15 cellular contexts compared by ENCODE assay signal in the genomic region with DNA sequence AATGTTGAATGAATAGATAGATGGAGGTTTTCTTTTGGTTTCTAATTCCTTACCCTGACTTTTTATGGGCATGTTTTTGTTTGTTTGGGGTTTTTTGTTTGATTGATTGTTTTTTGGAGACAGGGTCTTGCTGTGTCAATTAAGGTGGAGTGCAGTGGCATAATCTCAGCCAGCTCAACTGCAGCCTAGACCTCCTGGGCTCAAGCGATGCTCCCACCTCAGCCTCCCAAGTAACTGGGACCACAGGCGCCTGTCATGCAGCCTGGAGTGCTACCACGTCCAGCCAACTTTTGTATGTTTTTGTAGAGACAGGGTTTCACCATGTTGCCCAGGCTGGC. TPM values are rescaled to one million over a fixed set of nuclear protein-coding genes. Genes with fewer than 3 reads are reported as not detected.
DNase-seq lines count a peak whose midpoint lies in the region; ATAC-seq, FAIRE-seq and TF ChIP-seq lines count a peak whose summit lies in the region.
"Had no signal": no experiment of that assay in that cellular context is flagged by ENCODE, and none has a peak within 500 bp of the region (broad histone marks: within the 10 kb centered on the region; RNA-seq: fewer than 3 reads in every experiment).

No MANE protein-coding gene starts in this region.

- no TSS peak for BruUV-seq in GM12878 (replicated peaks; lab: Mats Ljungman, UMichigan)

- H2AFZ ChIP-seq in GM12878 (ENCODE audit: control insufficient read depth, low read depth, low read length) (no peak overlapping the region), neural progenitor cell (replicated peaks) (no peak overlapping the region)

- RAD21 ChIA-PET in GM12878 (lab: Charles Lee; ENCODE audit: unreplicated experiment) = interaction anchor here (1.4 to 7.2 kb wide), 3 partner anchors 21 to 198 kb away, joined by 5 to 46 read pairs (median 38); partner anchors contain the start of gene SMIM29

- intact Hi-C loops in GM12878 (cut with micrococcal nuclease; ENCODE audit: unreplicated experiment) (loop anchor here (2.0 to 5.0 kb wide), 4 partner anchors 47 to 145 kb away; partner anchors contain the start of gene SMIM29), upper lobe of right lung (cut with DNase I) (no loop called here)

- no peak for FAIRE-seq in GM12878 (lab: Jason Lieb, UNC)
- FAIRE-seq: H54 had no signal

- POLR2A ChIA-PET in GM12878 (lab: Charles Lee) = interaction anchor here (0.8 to 1.4 kb wide), 3 partner anchors 93 to 145 kb away, joined by 3 to 6 read pairs (median 3); partner anchors contain the start of gene SMIM29

- peaks cover 10% of the 10 kb centered on the region for H3K36me3 ChIP-seq in DOHH2 (ENCODE audit: control insufficient read depth, low read length)
- H3K36me3 ChIP-seq in GM12878 (ENCODE audit: control insufficient read depth in 2 of 2, insufficient read depth in 2 of 2, low read length in 1 of 2) = no peaks in the 10 kb centered on the region
- H3K36me3 ChIP-seq in neural progenitor cell = no peaks in the 10 kb centered on the region
- no peaks in the 10 kb centered on the region for H3K36me3 ChIP-seq in upper lobe of right lung

- SMC1A ChIA-PET in GM12878 (lab: Charles Lee; ENCODE audit: uncharacterized antibody, unreplicated experiment) = interaction anchor here (0.7 to 4.4 kb wide), 3 partner anchors 21 to 168 kb away, joined by 3 to 44 read pairs (median 27); partner anchors contain the start of gene SMIM29

- H3K27me3 ChIP-seq in DOHH2 (ENCODE audit: control insufficient read depth, low read length) (no peaks in the 10 kb centered on the region), GM12878 (replicated peaks in 1 of 2; ENCODE audit: control insufficient read depth in 2 of 2, insufficient read depth in 2 of 2, low read length in 1 of 2) (no peaks in the 10 kb centered on the region), neural progenitor cell (peaks cover 10% of the 10 kb centered on the region), upper lobe of right lung (no peaks in the 10 kb centered on the region)

- in situ Hi-C loops in GM12878 (cut with MboI) = no loop called here

- H3K4me2 ChIP-seq in DOHH2 (ENCODE audit: low read length) (peak overlapping the region; percentile 63), GM12878 (ENCODE audit: control insufficient read depth, insufficient read depth) (no peak overlapping the region), neural progenitor cell (no peak overlapping the region)

- DNase-seq in activated T-cell treated with anti-CD3 and anti-CD28 coated beads, Interleukin-2, amount 50 U/mL, for 24 hours = no peak
- DNase-seq in activated T-cell treated with anti-CD3 and anti-CD28 coated beads, Interleukin-2, amount 50 U/mL, for 48 hours = no peak
- DNase-seq in GM12878 (ENCODE audit: low read depth, low spot score) (no peak), neural progenitor cell (ENCODE audit: low spot score) (no peak), upper lobe of right lung (no peak)
- DNase-seq: ACHN, dermis blood vessel endothelial cell, NCI-H1417 treated with DMSO at 0.1 percent for 48 hours, NCI-H226, WERI-Rb-1 had no signal

- TF ChIP-seq CTCF in DOHH2 (IDR thresholded peaks at IDR 0.05; ENCODE audit: low read depth, low read length, poor library complexity, severe bottlenecking) = no peak
- TF ChIP-seq CTCF in GM12878 (IDR thresholded peaks at IDR 0.05 in 2 of 3, conservative IDR thresholded peaks at IDR 0.05 in 1 of 3; ENCODE audit: control insufficient read depth in 2 of 3, extremely low read depth in 1 of 3, insufficient read depth in 1 of 3, low read depth in 3 of 3, low read length in 3 of 3) = no peak
- TF ChIP-seq CTCF in neural progenitor cell (IDR thresholded peaks at IDR 0.05) = no peak
- no peak for TF ChIP-seq CTCF in upper lobe of right lung (IDR thresholded peaks at IDR 0.05)

- no peak for TF ChIP-seq POLR2A in GM12878 (IDR thresholded peaks at IDR 0.05; ENCODE audit: low read depth, low read length)

- ATAC-seq in GM12878 (no peak), upper lobe of right lung (no peak), HG03108 (IDR thresholded peaks at IDR 0.05; ENCODE audit: unreplicated experiment) (no peak), HG03520 (IDR thresholded peaks at IDR 0.05; ENCODE audit: unreplicated experiment) (no peak)

- H3K9me3 ChIP-seq in DOHH2 (ENCODE audit: control insufficient read depth, insufficient read depth, low read length) (no peaks in the 10 kb centered on the region), GM12878 (replicated peaks; ENCODE audit: control insufficient read depth, insufficient read depth, low read length) (peaks cover 2% of the 10 kb centered on the region; the same call in 2 of the 3 replicates), neural progenitor cell (ENCODE audit: low read depth) (no peaks in the 10 kb centered on the region), upper lobe of right lung (no peaks in the 10 kb centered on the region)

- H3K79me2 ChIP-seq in DOHH2 (ENCODE audit: control insufficient read depth, low read length) = peaks cover 40% of the 10 kb centered on the region
- peaks cover 40% of the 10 kb centered on the region for H3K79me2 ChIP-seq in GM12878 (ENCODE audit: control insufficient read depth, insufficient read depth, low read length)
- peaks cover 33% of the 10 kb centered on the region for H3K79me2 ChIP-seq in neural progenitor cell (ENCODE audit: low read depth)

- 100% methylated on average over 3 of the region's 3 CpGs for WGBS in GM12878 (ENCODE audit: insufficient coverage, insufficient replicate concordance, low lambda C conversion rate, missing lambda C conversion rate)

- TF ChIP-seq EP300 in GM12878 (IDR thresholded peaks at IDR 0.05; ENCODE audit: borderline replicate concordance in 1 of 2, control insufficient read depth in 1 of 2, low read depth in 2 of 2, low read length in 2 of 2) = no peak

- H3K9me2 ChIP-seq in DOHH2 (replicated peaks; ENCODE audit: control insufficient read depth, low read length) = no peaks in the 10 kb centered on the region

- H3K4me1 ChIP-seq in DOHH2 (ENCODE audit: control insufficient read depth, low read length) (peaks cover 19% of the 10 kb centered on the region), GM12878 (ENCODE audit: control insufficient read depth, insufficient read depth, low read length) (peaks cover 3% of the 10 kb centered on the region), neural progenitor cell (peaks cover 8% of the 10 kb centered on the region), upper lobe of right lung (peaks cover 24% of the 10 kb centered on the region)

- no peak for TF ChIP-seq RAD21 in GM12878 (IDR thresholded peaks at IDR 0.05; ENCODE audit: insufficient read depth, low read depth, low read length)

- H3K36me3 Mint-ChIP-seq in activated T-cell treated with anti-CD3 and anti-CD28 coated beads, Interleukin-2, amount 50 U/mL, for 24 hours (ENCODE audit: low read depth) = peaks cover 6% of the 10 kb centered on the region
- H3K36me3 Mint-ChIP-seq in neural progenitor cell = peaks cover 6% of the 10 kb centered on the region

- H3K27ac ChIP-seq in DOHH2 (ENCODE audit: low read depth, low read length) (no peak overlapping the region), GM12878 (ENCODE audit: control insufficient read depth, insufficient read depth) (no peak overlapping the region), neural progenitor cell (no peak overlapping the region), upper lobe of right lung (no peak overlapping the region)
- H3K27ac ChIP-seq: SK-N-MC, WERI-Rb-1 had no signal

- H3K27ac Mint-ChIP-seq in activated T-cell treated with anti-CD3 and anti-CD28 coated beads, Interleukin-2, amount 50 U/mL, for 24 hours = no peak overlapping the region
- no peak overlapping the region for H3K27ac Mint-ChIP-seq in neural progenitor cell

- H3K9ac ChIP-seq in GM12878 (ENCODE audit: control insufficient read depth, insufficient read depth, low read length) (no peak overlapping the region), neural progenitor cell (no peak overlapping the region)

- H4K20me1 ChIP-seq in DOHH2 (ENCODE audit: control insufficient read depth, insufficient read depth, low read depth, low read length) (0 out of 2 replicates have a peak, but pooled peaks cover under 1% of the 10 kb centered on the region), GM12878 (ENCODE audit: control insufficient read depth, insufficient read depth) (no peaks in the 10 kb centered on the region), neural progenitor cell (ENCODE audit: low read depth) (peaks cover 10% of the 10 kb centered on the region)

- H3F3A ChIP-seq in DOHH2 (ENCODE audit: control insufficient read depth, insufficient read depth) (0 out of 2 replicates have a peak, but pooled peaks cover 3% of the 10 kb centered on the region), neural progenitor cell (ENCODE audit: low read depth) (peaks cover 25% of the 10 kb centered on the region)

- H3K4me3 ChIP-seq in DOHH2 (ENCODE audit: low read length) (peak overlapping the region; percentile 80), GM12878 (0 out of 2 replicates have a peak overlapping the region, but pooled peaks have one; percentile 31), neural progenitor cell (no peak overlapping the region), upper lobe of right lung (no peak overlapping the region)

- peak overlapping the region; percentile 67 for H3K4me3 Mint-ChIP-seq in activated T-cell treated with anti-CD3 and anti-CD28 coated beads, Interleukin-2, amount 50 U/mL, for 24 hours
- peak overlapping the region; percentile 78 for H3K4me3 Mint-ChIP-seq in neural progenitor cell

- H3K9me3 Mint-ChIP-seq in activated T-cell treated with anti-CD3 and anti-CD28 coated beads, Interleukin-2, amount 50 U/mL, for 24 hours = no peaks in the 10 kb centered on the region
- peaks cover 10% of the 10 kb centered on the region for H3K9me3 Mint-ChIP-seq in neural progenitor cell

- CTCF ChIA-PET in GM12878 (lab: Yijun Ruan, JAX) = interaction anchor here (1.3 to 4.5 kb wide), 6 partner anchors 21 to 198 kb away, joined by 3 to 54 read pairs (median 14); partner anchors contain the start of gene SMIM29

- peaks cover 17% of the 10 kb centered on the region for H3K4me1 Mint-ChIP-seq in activated T-cell treated with anti-CD3 and anti-CD28 coated beads, Interleukin-2, amount 50 U/mL, for 24 hours (ENCODE audit: low read depth)
- peaks cover 14% of the 10 kb centered on the region for H3K4me1 Mint-ChIP-seq in neural progenitor cell

- H3K27me3 Mint-ChIP-seq in activated T-cell treated with anti-CD3 and anti-CD28 coated beads, Interleukin-2, amount 50 U/mL, for 24 hours = no peaks in the 10 kb centered on the region
- H3K27me3 Mint-ChIP-seq in neural progenitor cell (ENCODE audit: insufficient read depth, low read depth) = peaks cover 4% of the 10 kb centered on the region

RNA-seq across cellular contexts. Expression of gene NUDT3, which starts 1.5 kb away (rescaled TPM):
- 32.2 and 32.9 TPM in 2 replicates for total RNA-seq in GM12878 (2013; cell fraction: nucleolus; rRNA removed)
- total RNA-seq in GM12878 (2014; rRNA removed) (27.3 and 32.4 TPM in 2 replicates), GM12878 (2014; rRNA removed; fragmentation: Illumina TruSeq; extraction: Trizol) (32.1 and 32.3 TPM in 2 replicates), GM12878 (2021) (27.8 and 28.5 TPM in 2 replicates), neural progenitor cell (ENCODE audit: low replicate concordance) (26.4 and 35.7 TPM in 2 replicates), upper lobe of right lung (29.1 TPM)
- polyA plus RNA-seq in GM12878 (2011; ENCODE audit: low read depth) = 4.2 TPM
- polyA plus RNA-seq in GM12878 (2011; rRNA removed) (17.9 and 20.9 TPM in 2 replicates), GM12878 (2014; fragmentation: Illumina TruSeq; extraction: Trizol) (28.5 and 34.7 TPM in 2 replicates), GM12878 (2014; fragmentation: Nextera tagmentation; extraction: Ambion mirVana) (10 to 100 TPM in 1 of 2 experiments, 1 to 10 TPM in 1; 2.4 to 23.6 TPM), GM12878 (2014; rRNA removed) (25.8 and 27.6 TPM in 2 replicates), GM12878 (2016; fragmentation: Nextera tagmentation; extraction: Ambion mirVana) (10 to 100 TPM; 13.8 to 14.2 TPM)
- polyA plus RNA-seq in GM12878 (2011; cell fraction: cytosol; rRNA removed) = 10.5 and 11.0 TPM in 2 replicates
- 8.2 and 10.1 TPM in 2 replicates for polyA plus RNA-seq in GM12878 (2011; cell fraction: nucleus; rRNA removed)
- polyA plus RNA-seq in GM12878 (2012) = 4.6 and 5.9 TPM in 2 replicates
- polyA minus RNA-seq in GM12878 (2011; rRNA and poly(A)+ RNA removed) = 22.7 and 22.9 TPM in 2 replicates
- polyA minus RNA-seq in GM12878 (2011; cell fraction: cytosol; rRNA and poly(A)+ RNA removed) = 8.3 and 10.4 TPM in 2 replicates
- 3.4 and 5.5 TPM in 2 replicates for polyA minus RNA-seq in GM12878 (2011; cell fraction: nucleus; rRNA and poly(A)+ RNA removed)

RNA-seq across cellular contexts. Expression of gene RPS10, which starts 31.9 kb away (rescaled TPM):
- total RNA-seq in GM12878 (2013; cell fraction: nucleolus; rRNA removed) = 360 and 401 TPM in 2 replicates
- total RNA-seq in GM12878 (2014; rRNA removed) (3,265 and 3,625 TPM in 2 replicates), GM12878 (2014; rRNA removed; fragmentation: Illumina TruSeq; extraction: Trizol) (3,150 and 3,233 TPM in 2 replicates), GM12878 (2021) (2,325 and 2,481 TPM in 2 replicates), neural progenitor cell (ENCODE audit: low replicate concordance) (4,003 and 4,850 TPM in 2 replicates), upper lobe of right lung (875 TPM)
- 8,423 TPM for polyA plus RNA-seq in GM12878 (2011; ENCODE audit: low read depth)
- polyA plus RNA-seq in GM12878 (2011; rRNA removed) (2,575 and 3,799 TPM in 2 replicates), GM12878 (2014; fragmentation: Illumina TruSeq; extraction: Trizol) (3,495 and 3,970 TPM in 2 replicates), GM12878 (2014; fragmentation: Nextera tagmentation; extraction: Ambion mirVana) (1,000 to 10,000 TPM; 2,067 to 2,394 TPM), GM12878 (2014; rRNA removed) (3,767 and 4,060 TPM in 2 replicates), GM12878 (2016; fragmentation: Nextera tagmentation; extraction: Ambion mirVana) (1,000 to 10,000 TPM; 1,546 to 1,554 TPM)
- 6,646 and 9,086 TPM in 2 replicates for polyA plus RNA-seq in GM12878 (2011; cell fraction: cytosol; rRNA removed)
- polyA plus RNA-seq in GM12878 (2011; cell fraction: nucleus; rRNA removed) = 1,492 and 1,706 TPM in 2 replicates
- 3,794 and 4,086 TPM in 2 replicates for polyA plus RNA-seq in GM12878 (2012)
- 1,866 and 2,585 TPM in 2 replicates for polyA minus RNA-seq in GM12878 (2011; rRNA and poly(A)+ RNA removed)
- 439 and 466 TPM in 2 replicates for polyA minus RNA-seq in GM12878 (2011; cell fraction: cytosol; rRNA and poly(A)+ RNA removed)
- polyA minus RNA-seq in GM12878 (2011; cell fraction: nucleus; rRNA and poly(A)+ RNA removed) = 136 and 165 TPM in 2 replicates

Comparison
In these comparisons a context has a peak if more than half of its experiments do, and no peak if none do; other contexts are left out.
1. H3K4me3 ChIP-seq: peak in DOHH2 (single experiment) and GM12878 (single experiment); none in neural progenitor cell (single experiment) and upper lobe of right lung (single experiment).